23 cellular contexts compared by ENCODE assay signal in the genomic region with DNA sequence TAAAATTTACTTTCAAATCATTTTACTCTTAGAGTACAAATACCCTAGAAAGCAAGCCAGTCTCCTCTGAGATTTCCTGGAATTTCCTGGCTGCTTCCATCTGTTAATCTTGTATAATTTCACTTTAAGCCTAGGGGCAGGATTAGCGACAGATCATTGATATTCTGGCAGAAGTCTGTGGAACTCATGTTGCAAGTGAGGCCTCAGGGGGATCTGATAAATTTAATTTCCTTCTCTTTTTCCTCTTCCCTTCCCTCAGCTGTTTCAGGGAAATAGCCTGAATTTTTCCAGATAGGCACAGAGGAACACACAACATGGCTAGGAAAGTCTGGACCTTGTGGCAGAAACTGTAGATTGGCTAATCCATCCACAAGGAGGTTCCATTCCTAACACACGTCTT. TPM values are rescaled to one million over a fixed set of nuclear protein-coding genes. Genes with fewer than 3 reads are reported as not detected.
A peak's percentile ranks its signal among the peaks of the same experiment; 100 is the strongest.
DNase-seq lines count a peak whose midpoint lies in the region; ATAC-seq and TF ChIP-seq lines count a peak whose summit lies in the region.
"Had no signal": no experiment of that assay in that cellular context is flagged by ENCODE, and none has a peak within 500 bp of the region (broad histone marks: within the 10 kb centered on the region; RNA-seq: fewer than 3 reads in every experiment).

No MANE protein-coding gene starts in this region.

- H3K9ac ChIP-seq in SK-N-MC (ENCODE audit: insufficient read length) (no peak overlapping the region), GM23248 (no peak overlapping the region)

- no peak overlapping the region for H3K27ac Mint-ChIP-seq in natural killer cell
- H3K27ac Mint-ChIP-seq: CD4-positive, alpha-beta memory T cell; GM23338; H9; HFFc6 had no signal

- TF ChIP-seq CTCF in osteoblast (IDR thresholded peaks at IDR 0.05; ENCODE audit: extremely low read depth, low read depth, low read length) (no peak), natural killer cell (IDR thresholded peaks at IDR 0.05) (no peak)

- peaks cover 5% of the 10 kb centered on the region for H3K36me3 Mint-ChIP-seq in natural killer cell
- H3K36me3 Mint-ChIP-seq: CD4-positive, alpha-beta memory T cell had no signal

- H3K27me3 ChIP-seq in osteoblast (ENCODE audit: insufficient read depth, low read length), result no peaks in the 10 kb centered on the region
- no peaks in the 10 kb centered on the region for H3K27me3 ChIP-seq in GM23248 (replicated peaks; ENCODE audit: insufficient read depth)

- H3K27ac ChIP-seq in SK-N-MC (no peak overlapping the region), osteoblast (ENCODE audit: low read depth, low read length) (peak overlapping the region; percentile 82), GM23248 (no peak overlapping the region)
- H3K27ac ChIP-seq: 22Rv1 had no signal

- WGBS in GM23248 (ENCODE audit: low coverage in 1 of 2, low lambda C conversion rate in 2 of 2, missing lambda C conversion rate in 2 of 2), 2 experiments, result 50 to 68% methylated on average over 2 of the region's 2 CpGs

- in situ Hi-C loops in GM23248 (cut with MboI), result no loop called here

- no peak overlapping the region for H3K4me3 Mint-ChIP-seq in natural killer cell
- H3K4me3 Mint-ChIP-seq: CD4-positive, alpha-beta memory T cell; GM23338; H9; HFFc6 had no signal

- ATAC-seq in natural killer cell, result no peak
- no peak for ATAC-seq in GM19397 (IDR thresholded peaks at IDR 0.05; ENCODE audit: unreplicated experiment)
- ATAC-seq: GM23338 had no signal

- peaks cover 65% of the 10 kb centered on the region for H3K4me1 ChIP-seq in osteoblast (ENCODE audit: insufficient read depth, low read length)
- peaks cover 56% of the 10 kb centered on the region for H3K4me1 ChIP-seq in GM23248 (ENCODE audit: insufficient read depth)

- H3K79me2 ChIP-seq in osteoblast (ENCODE audit: insufficient read depth, low read length) (no peaks in the 10 kb centered on the region), GM23248 (ENCODE audit: insufficient read depth) (no peaks in the 10 kb centered on the region)

- H3K4me1 Mint-ChIP-seq in natural killer cell, result peaks cover 0 to 6% of the 10 kb centered on the region in 2 donors
- H3K4me1 Mint-ChIP-seq: CD4-positive, alpha-beta memory T cell had no signal

- H3K9me3 Mint-ChIP-seq in natural killer cell, result no peaks in the 10 kb centered on the region
- H3K9me3 Mint-ChIP-seq: GM23338, HFFc6 had no signal

- H3K36me3 ChIP-seq in SK-N-MC (ENCODE audit: insufficient read depth, low read length) (no peaks in the 10 kb centered on the region), osteoblast (ENCODE audit: insufficient read depth, low read length) (no peaks in the 10 kb centered on the region), GM23248 (ENCODE audit: low read depth) (no peaks in the 10 kb centered on the region)

- H3K4me3 ChIP-seq in SK-N-MC (no peak overlapping the region), osteoblast (ENCODE audit: insufficient read depth, low read length) (no peak overlapping the region), GM23248 (no peak overlapping the region)
- H3K4me3 ChIP-seq: GM23338 had no signal

- H3K4me2 ChIP-seq in osteoblast (ENCODE audit: insufficient read depth, low read length) (no peak overlapping the region), GM23248 (ENCODE audit: unreplicated experiment) (no peak overlapping the region)
- H3K4me2 ChIP-seq: GM23338 had no signal

- H3K9me2 ChIP-seq in GM23248 (ENCODE audit: insufficient read depth), result no peaks in the 10 kb centered on the region

- intact Hi-C loops in natural killer cell (cut with micrococcal nuclease), result no loop called here

- peaks cover 39% of the 10 kb centered on the region for H3F3A ChIP-seq in GM23248 (ENCODE audit: insufficient read depth)

- H3K9me3 ChIP-seq in SK-N-MC (ENCODE audit: low read depth, low read length) (no peaks in the 10 kb centered on the region), osteoblast (ENCODE audit: low read depth, low read length) (no peaks in the 10 kb centered on the region), GM23248 (ENCODE audit: low read depth) (no peaks in the 10 kb centered on the region)

- H4K20me1 ChIP-seq in osteoblast (ENCODE audit: insufficient read depth, low read length) (no peaks in the 10 kb centered on the region), GM23248 (ENCODE audit: insufficient read depth) (no peaks in the 10 kb centered on the region)

- no peak overlapping the region for H2AFZ ChIP-seq in osteoblast (ENCODE audit: low read length)
- no peak overlapping the region for H2AFZ ChIP-seq in GM23248
- H2AFZ ChIP-seq: GM23338 had no signal

- peaks cover 21 to 24% of the 10 kb centered on the region in 2 donors for H3K27me3 Mint-ChIP-seq in natural killer cell (ENCODE audit: low read depth in 2 of 2)

- DNase-seq in NCI-H82 (lab: John Stamatoyannopoulos, UW), result peak; percentile 25
- DNase-seq in NCI-H82 treated with DMSO at 0.1 percent for 48 hours (lab: John Stamatoyannopoulos, UW; ENCODE audit: unreplicated experiment), result no peak
- peak; percentile 28 for DNase-seq in SK-N-MC (ENCODE audit: low read depth, low spot score)
- DNase-seq in osteoblast (ENCODE audit: insufficient read length, low spot score, missing footprints), result no peak
- no peak for DNase-seq in GM23248
- DNase-seq in natural killer cell, result no peak
- DNase-seq in NCI-H69 (lab: John Stamatoyannopoulos, UW), result no peak
- DNase-seq: C1 segment of cervical spinal cord; Calu3; CD4-positive, alpha-beta memory T cell; COR-L47; DMS53; DMS79 treated with DMSO at 0.1 percent for 48 hours; GF-D8; H9; HFFc6 had no signal

RNA-seq across cellular contexts. Expression of a gene that starts 5.9 kb away (rescaled TPM):
- total RNA-seq in osteoblast (under 0.01 and 0.72 TPM in 2 replicates), natural killer cell (not detected)
- total RNA-seq in GM23248 (2014; rRNA removed; shearing (Covaris generic)), result not detected in 2 replicates
- not detected in 2 replicates for polyA plus RNA-seq in GM23248 (2016; fragmentation: Nextera tagmentation; extraction: Ambion mirVana)
- total RNA-seq: CD4-positive, alpha-beta memory T cell; Daoy; G401; GM23338; H4; H9; HFFc6 had no signal
- polyA plus RNA-seq: BJ; CD4-positive, alpha-beta memory T cell; GM23338 had no signal

RNA-seq across cellular contexts. Expression of a gene that starts 21.2 kb away (rescaled TPM):
- total RNA-seq in osteoblast (0.36 TPM in 1 of 2 replicates, not detected in the other), natural killer cell (under 1 TPM in 2 of 3 donors, not detected in 1; 0.40 to 0.70 TPM)
- total RNA-seq in GM23248 (2014; rRNA removed; shearing (Covaris generic)), result not detected in 2 replicates
- not detected in 2 replicates for polyA plus RNA-seq in GM23248 (2016; fragmentation: Nextera tagmentation; extraction: Ambion mirVana)
- total RNA-seq: CD4-positive, alpha-beta memory T cell; Daoy; G401; GM23338; H4; H9; HFFc6 had no signal
- polyA plus RNA-seq: BJ; CD4-positive, alpha-beta memory T cell; GM23338 had no signal

RNA-seq across cellular contexts. Expression of a gene that starts 25.4 kb away (rescaled TPM):
- total RNA-seq in osteoblast, result not detected in 2 replicates
- total RNA-seq in GM23248 (2014; rRNA removed; shearing (Covaris generic)), result not detected in 2 replicates
- polyA plus RNA-seq in GM23248 (2016; fragmentation: Nextera tagmentation; extraction: Ambion mirVana), result not detected in 2 replicates
- not detected for total RNA-seq in natural killer cell
- total RNA-seq: Calu3; CD4-positive, alpha-beta memory T cell; Daoy; G401; GM23338; H4; H9; HFFc6 had no signal
- polyA plus RNA-seq: BJ; CD4-positive, alpha-beta memory T cell; GM23338 had no signal

RNA-seq across cellular contexts. Expression of a gene that starts 47.0 kb away (rescaled TPM):
- total RNA-seq in osteoblast (not detected in 2 replicates), natural killer cell (not detected)
- total RNA-seq in GM23248 (2014; rRNA removed; shearing (Covaris generic)), result not detected in 2 replicates
- polyA plus RNA-seq in GM23248 (2016; fragmentation: Nextera tagmentation; extraction: Ambion mirVana), result not detected in 2 replicates
- total RNA-seq: CD4-positive, alpha-beta memory T cell; Daoy; G401; GM23338; H4; H9; HFFc6 had no signal
- polyA plus RNA-seq: BJ; CD4-positive, alpha-beta memory T cell; GM23338 had no signal

RNA-seq across cellular contexts. Expression of a gene that starts 54.0 kb away (rescaled TPM):
- total RNA-seq in osteoblast, result not detected in 2 replicates
- total RNA-seq in GM23248 (2014; rRNA removed; shearing (Covaris generic)), result not detected in 2 replicates
- polyA plus RNA-seq in GM23248 (2016; fragmentation: Nextera tagmentation; extraction: Ambion mirVana), result not detected in 2 replicates
- total RNA-seq in natural killer cell, result not detected
- total RNA-seq: Calu3; CD4-positive, alpha-beta memory T cell; Daoy; G401; GM23338; H4; H9; HFFc6 had no signal
- polyA plus RNA-seq: BJ; CD4-positive, alpha-beta memory T cell; GM23338 had no signal

Comparison
In these comparisons a context has a peak if more than half of its experiments do, and no peak if none do; other contexts are left out.
1. DNase-seq: peak in NCI-H82 (single experiment) and SK-N-MC (single experiment); none in NCI-H82 treated with DMSO at 0.1 percent for 48 hours (single experiment), osteoblast (single experiment), GM23248 (single experiment), natural killer cell (single experiment) and NCI-H69 (single experiment).